Comparison of ENCODE assay signal across 8 cellular contexts in genomic region chr6:26157838-26158580, GRCh38.
DNase-seq lines count a peak whose midpoint lies in the region; ATAC-seq and TF ChIP-seq lines count a peak whose summit lies in the region.

No MANE protein-coding gene starts in this region.

- peak overlapping the region; percentile 100 for H3K27ac Mint-ChIP-seq in activated naive CD4-positive, alpha-beta T cell treated with anti-CD3 and anti-CD28 coated beads, Interleukin-2, amount 50 U/mL, for 72 hours

- H3K27ac ChIP-seq in temporal lobe (ENCODE audit: low read depth, low read length) = peak overlapping the region; percentile 66

- H3K9me3 Mint-ChIP-seq in activated naive CD4-positive, alpha-beta T cell treated with anti-CD3 and anti-CD28 coated beads, Interleukin-2, amount 50 U/mL, for 72 hours = no peaks in the 10 kb centered on the region

- DNase-seq in GM03348 (ENCODE audit: low spot score) = peak; percentile 94
- peak; percentile 97 for DNase-seq in HFF-Myc (ENCODE audit: extremely low read depth, low read depth)
- DNase-seq in NB4 (ENCODE audit: low read depth) = peak; percentile 98
- DNase-seq in SK-N-DZ (ENCODE audit: low spot score) = peak; percentile 97
- DNase-seq in activated naive CD4-positive, alpha-beta T cell treated with anti-CD3 and anti-CD28 coated beads, Interleukin-2, amount 50 U/mL, for 72 hours (ENCODE audit: low spot score in 2 of 2) = peak; percentile 86 to 89
- DNase-seq in glomerular endothelial cell (ENCODE audit: extremely low read depth, low read depth, low spot score) = peak; percentile 96
- DNase-seq in nucleus accumbens (lab: John Stamatoyannopoulos, UW) = peak; percentile 11 to 98 (median 76)

- TF ChIP-seq CTCF in HFF-Myc (IDR thresholded peaks at IDR 0.05; ENCODE audit: low read depth, low read length, missing control alignments) (no peak), NB4 (IDR thresholded peaks at IDR 0.05; ENCODE audit: low read depth, low read length) (no peak)

- peak overlapping the region; percentile 78 for H3K4me3 ChIP-seq in HFF-Myc (replicated peaks; ENCODE audit: low read depth, low read length)
- H3K4me3 ChIP-seq in NB4 (ENCODE audit: low read depth, low read length) = peak overlapping the region; percentile 70

- H3K36me3 Mint-ChIP-seq in activated naive CD4-positive, alpha-beta T cell treated with anti-CD3 and anti-CD28 coated beads, Interleukin-2, amount 50 U/mL, for 72 hours = peaks cover 26% of the 10 kb centered on the region in 2 donors

- TF ChIP-seq POLR2A in NB4 (IDR thresholded peaks at IDR 0.05; ENCODE audit: extremely low read depth, insufficient read length) = peak; percentile 84

- ATAC-seq in activated naive CD4-positive, alpha-beta T cell treated with anti-CD3 and anti-CD28 coated beads, Interleukin-2, amount 50 U/mL, for 72 hours = peak; percentile 69 to 77

Comparison
In these comparisons a context has a peak if more than half of its experiments do, and no peak if none do; other contexts are left out.
1. Peak in every context shown above with its lines: DNase-seq, ATAC-seq, H3K4me3 ChIP-seq and H3K27ac ChIP-seq.